ENCODE assay signal across 27 cellular contexts in genomic region chr2:45323344-45323743, GRCh38.
DNase-seq lines count a peak whose midpoint lies in the region; ATAC-seq, FAIRE-seq and TF ChIP-seq lines count a peak whose summit lies in the region.
"Had no signal": no experiment of that assay in that cellular context is flagged by ENCODE, and none has a peak within 500 bp of the region (broad histone marks: within the 10 kb centered on the region; RNA-seq: fewer than 3 reads in every experiment).

No MANE protein-coding gene starts in this region.

- no peak overlapping the region for H3K27ac Mint-ChIP-seq in activated CD8-positive, alpha-beta memory T cell treated with anti-CD3 and anti-CD28 coated beads, Interleukin-2, amount 10 ng/mL, durations not matched to agents 7 days and 5 days
- H3K27ac Mint-ChIP-seq: CD14-positive monocyte; CD4-positive, alpha-beta T cell; CD8-positive, alpha-beta memory T cell; HFFc6 had no signal

- H3K4me3 Mint-ChIP-seq in activated CD8-positive, alpha-beta memory T cell treated with anti-CD3 and anti-CD28 coated beads, Interleukin-2, amount 10 ng/mL, durations not matched to agents 7 days and 5 days, result no peak overlapping the region
- H3K4me3 Mint-ChIP-seq: CD14-positive monocyte; CD4-positive, alpha-beta T cell; CD8-positive, alpha-beta memory T cell; HFFc6 had no signal

- peaks cover 23% of the 10 kb centered on the region for H3K27me3 Mint-ChIP-seq in activated CD8-positive, alpha-beta memory T cell treated with anti-CD3 and anti-CD28 coated beads, Interleukin-2, amount 10 ng/mL, durations not matched to agents 7 days and 5 days

- H3K4me1 ChIP-seq in endothelial cell of umbilical vein (ENCODE audit: control insufficient read depth, extremely low read depth, insufficient read depth, low read length), result peaks cover 8% of the 10 kb centered on the region
- H3K4me1 ChIP-seq in prostate gland (replicated peaks), result no peaks in the 10 kb centered on the region
- H3K4me1 ChIP-seq: A549; BE2C; BLaER1 treated with 17β-estradiol and CSF1 and Interleukin-3, amounts not matched to agents 10 nM and 100 nM; HAP-1 had no signal

- 85% methylated on average over 2 of the region's 3 CpGs for WGBS in prostate gland

- H3K9me3 ChIP-seq in endothelial cell of umbilical vein (replicated peaks; ENCODE audit: control insufficient read depth, insufficient read depth, low read length) (no peaks in the 10 kb centered on the region), prostate gland (no peaks in the 10 kb centered on the region)
- H3K9me3 ChIP-seq: BE2C, HAP-1 had no signal

- no peaks in the 10 kb centered on the region for H3K9me3 Mint-ChIP-seq in activated CD8-positive, alpha-beta memory T cell treated with anti-CD3 and anti-CD28 coated beads, Interleukin-2, amount 10 ng/mL, durations not matched to agents 7 days and 5 days (ENCODE audit: low read depth)
- H3K9me3 Mint-ChIP-seq: CD4-positive, alpha-beta T cell had no signal

- no peaks in the 10 kb centered on the region for H3K4me1 Mint-ChIP-seq in activated CD8-positive, alpha-beta memory T cell treated with anti-CD3 and anti-CD28 coated beads, Interleukin-2, amount 10 ng/mL, durations not matched to agents 7 days and 5 days
- H3K4me1 Mint-ChIP-seq: CD14-positive monocyte; CD8-positive, alpha-beta memory T cell had no signal

- dilution Hi-C loops in endothelial cell of umbilical vein (cut with MboI; ENCODE audit: extremely low pct_ligation_motif_present, low sequenced_read_pairs), result no loop called here

- no TSS peak for BruUV-seq in endothelial cell of umbilical vein (replicated peaks; lab: Mats Ljungman, UMichigan)

- no peaks in the 10 kb centered on the region for H3K9me1 ChIP-seq in endothelial cell of umbilical vein (replicated peaks; ENCODE audit: control insufficient read depth, extremely low read depth, insufficient read depth, low read length)

- intact Hi-C loops in endothelial cell of umbilical vein (cut with micrococcal nuclease), result no loop called here
- intact Hi-C loops in prostate gland (cut with DNase I), result no loop called here

- DNase-seq in ELR (ENCODE audit: low read depth) (peak; percentile 37), MV-4-11 (lab: John Stamatoyannopoulos, UW) (peak; percentile 8), UCSD-AML1 (lab: John Stamatoyannopoulos, UW; ENCODE audit: unreplicated experiment) (peak; percentile 17), endothelial cell of umbilical vein (ENCODE audit: low read depth, low spot score) (peak; percentile 52), prostate gland (ENCODE audit: low spot score) (no peak)
- no peak for DNase-seq in activated CD4-positive, CD25-positive, alpha-beta regulatory T cell treated with anti-CD3 and anti-CD28 coated beads, Interleukin-2, amount 50 U/mL, for 72 hours
- no peak for DNase-seq in activated CD8-positive, alpha-beta memory T cell treated with anti-CD3 and anti-CD28 coated beads, Interleukin-2, amount 10 ng/mL, durations not matched to agents 7 days and 5 days
- DNase-seq: 8988T; ACHN; AML-193; BE2C; CD4-positive, alpha-beta T cell; CD8-positive, alpha-beta memory T cell; DMS 273 treated with DMSO at 0.1 percent for 48 hours; DND-41; GDM1; GOT3; HFFc6 had no signal

- POLR2A ChIA-PET in endothelial cell of umbilical vein (lab: Charles Lee), result no interaction called here

- H3K79me2 ChIP-seq in endothelial cell of umbilical vein (ENCODE audit: control insufficient read depth, insufficient read depth, low read length), result no peaks in the 10 kb centered on the region

- TF ChIP-seq CTCF in endothelial cell of umbilical vein (IDR thresholded peaks at IDR 0.05; ENCODE audit: extremely low read depth in 1 of 2, insufficient read depth in 1 of 2, low read depth in 1 of 2, low read length in 2 of 2) (no peak), prostate gland (IDR thresholded peaks at IDR 0.05) (no peak)

- CTCF ChIA-PET in endothelial cell of umbilical vein (lab: Charles Lee), result interaction anchor here (1.2 kb wide), 1 partner anchor 14 kb away, joined by 3 read pairs; no protein-coding TSS in a partner anchor
- CTCF ChIA-PET in activated CD8-positive, alpha-beta memory T cell treated with anti-CD3 and anti-CD28 coated beads, Interleukin-2, amount 10 ng/mL, durations not matched to agents 7 days and 5 days (lab: Charles Lee), result no interaction called here

- no peak for ATAC-seq in activated CD8-positive, alpha-beta memory T cell treated with anti-CD3 and anti-CD28 coated beads, Interleukin-2, amount 10 ng/mL, durations not matched to agents 7 days and 5 days
- ATAC-seq in GM19467 (IDR thresholded peaks at IDR 0.05; ENCODE audit: unreplicated experiment), result no peak
- ATAC-seq: A549, GM12878 had no signal

- H2AFZ ChIP-seq in endothelial cell of umbilical vein (ENCODE audit: low read depth, low read length), result no peak overlapping the region

- H3K4me2 ChIP-seq in endothelial cell of umbilical vein (ENCODE audit: insufficient read depth, low read length), result no peak overlapping the region
- H3K4me2 ChIP-seq: A549; BLaER1 treated with 17β-estradiol and CSF1 and Interleukin-3, amounts not matched to agents 10 nM and 100 nM had no signal

- H3K27me3 ChIP-seq in endothelial cell of umbilical vein (ENCODE audit: control insufficient read depth in 2 of 2, insufficient read depth in 2 of 2, low read length in 2 of 2) (no peaks in the 10 kb centered on the region), prostate gland (replicated peaks; ENCODE audit: insufficient read depth) (no peaks in the 10 kb centered on the region)
- H3K27me3 ChIP-seq: BE2C; BLaER1 treated with 17β-estradiol and CSF1 and Interleukin-3, amounts not matched to agents 10 nM and 100 nM had no signal

- H3K27ac ChIP-seq in endothelial cell of umbilical vein (ENCODE audit: insufficient read depth, low read depth, low read length), result no peak overlapping the region
- no peak overlapping the region for H3K27ac ChIP-seq in prostate gland
- H3K27ac ChIP-seq: A549; BLaER1 treated with 17β-estradiol and CSF1 and Interleukin-3, amounts not matched to agents 10 nM and 100 nM had no signal

- no peaks in the 10 kb centered on the region for H3K36me3 Mint-ChIP-seq in activated CD8-positive, alpha-beta memory T cell treated with anti-CD3 and anti-CD28 coated beads, Interleukin-2, amount 10 ng/mL, durations not matched to agents 7 days and 5 days
- H3K36me3 Mint-ChIP-seq: CD14-positive monocyte; CD8-positive, alpha-beta memory T cell had no signal

- TF ChIP-seq POLR2A in endothelial cell of umbilical vein (IDR thresholded peaks at IDR 0.05; ENCODE audit: low read depth, low read length) (no peak), prostate gland (IDR thresholded peaks at IDR 0.05) (no peak)

- no peaks in the 10 kb centered on the region for H4K20me1 ChIP-seq in endothelial cell of umbilical vein (replicated peaks; ENCODE audit: control insufficient read depth, extremely low read depth, insufficient read depth, low read length)
- H4K20me1 ChIP-seq: BLaER1 treated with 17β-estradiol and CSF1 and Interleukin-3, amounts not matched to agents 10 nM and 100 nM had no signal

- FAIRE-seq in endothelial cell of umbilical vein (lab: Jason Lieb, UNC), result peak; percentile 78
- FAIRE-seq: A549, D721Med, GM12878, GM19239, H54 had no signal

- no peak overlapping the region for H3K4me3 ChIP-seq in endothelial cell of umbilical vein (replicated peaks in 1 of 3; ENCODE audit: insufficient read depth in 1 of 3, low read depth in 1 of 3, low read length in 3 of 3)
- no peak overlapping the region for H3K4me3 ChIP-seq in prostate gland
- H3K4me3 ChIP-seq: A549; BLaER1 treated with 17β-estradiol and CSF1 and Interleukin-3, amounts not matched to agents 10 nM and 100 nM; GM12878; HAP-1 had no signal

- H3K9ac ChIP-seq in endothelial cell of umbilical vein (replicated peaks; ENCODE audit: extremely low read depth, insufficient read depth, low read length), result no peak overlapping the region
- H3K9ac ChIP-seq: BLaER1 treated with 17β-estradiol and CSF1 and Interleukin-3, amounts not matched to agents 10 nM and 100 nM had no signal

- H3K36me3 ChIP-seq in endothelial cell of umbilical vein (ENCODE audit: control insufficient read depth in 2 of 2, extremely low read depth in 1 of 2, insufficient read depth in 2 of 2, low read length in 2 of 2) (no peaks in the 10 kb centered on the region), prostate gland (no peaks in the 10 kb centered on the region)
- H3K36me3 ChIP-seq: BE2C; BLaER1 treated with 17β-estradiol and CSF1 and Interleukin-3, amounts not matched to agents 10 nM and 100 nM; HAP-1 had no signal

TF ChIP-seq in endothelial cell of umbilical vein, 7 proteins besides CTCF, POLR2A, EP300 and RAD21:
- TF ChIP-seq GATA2 (IDR thresholded peaks at IDR 0.05; ENCODE audit: insufficient read depth, insufficient read length, low read depth, low read length) (peak; percentile 58), FOS (IDR thresholded peaks at IDR 0.05; ENCODE audit: borderline replicate concordance, insufficient read depth, low read length) (peak; percentile 64), EZH2 (IDR thresholded peaks at IDR 0.05; ENCODE audit: borderline replicate concordance, low read depth, low read length, severe bottlenecking) (no peak), POLR2AphosphoS5 (IDR thresholded peaks at IDR 0.05; ENCODE audit: insufficient read depth, low read depth, low read length) (no peak)
TF ChIP-seq in endothelial cell of umbilical vein: peak in this region for 2.

Comparison
In these comparisons a context has a peak if more than half of its experiments do, and no peak if none do; other contexts are left out.
1. DNase-seq: peak in ELR (single experiment), MV-4-11 (single experiment), UCSD-AML1 (single experiment) and endothelial cell of umbilical vein (single experiment); none in prostate gland (single experiment), activated CD4-positive, CD25-positive, alpha-beta regulatory T cell treated with anti-CD3 and anti-CD28 coated beads, Interleukin-2, amount 50 U/mL, for 72 hours (single experiment) and activated CD8-positive, alpha-beta memory T cell treated with anti-CD3 and anti-CD28 coated beads, Interleukin-2, amount 10 ng/mL, durations not matched to agents 7 days and 5 days (single experiment).